Comparison of ENCODE assay signal across 8 cellular contexts in the genomic region with DNA sequence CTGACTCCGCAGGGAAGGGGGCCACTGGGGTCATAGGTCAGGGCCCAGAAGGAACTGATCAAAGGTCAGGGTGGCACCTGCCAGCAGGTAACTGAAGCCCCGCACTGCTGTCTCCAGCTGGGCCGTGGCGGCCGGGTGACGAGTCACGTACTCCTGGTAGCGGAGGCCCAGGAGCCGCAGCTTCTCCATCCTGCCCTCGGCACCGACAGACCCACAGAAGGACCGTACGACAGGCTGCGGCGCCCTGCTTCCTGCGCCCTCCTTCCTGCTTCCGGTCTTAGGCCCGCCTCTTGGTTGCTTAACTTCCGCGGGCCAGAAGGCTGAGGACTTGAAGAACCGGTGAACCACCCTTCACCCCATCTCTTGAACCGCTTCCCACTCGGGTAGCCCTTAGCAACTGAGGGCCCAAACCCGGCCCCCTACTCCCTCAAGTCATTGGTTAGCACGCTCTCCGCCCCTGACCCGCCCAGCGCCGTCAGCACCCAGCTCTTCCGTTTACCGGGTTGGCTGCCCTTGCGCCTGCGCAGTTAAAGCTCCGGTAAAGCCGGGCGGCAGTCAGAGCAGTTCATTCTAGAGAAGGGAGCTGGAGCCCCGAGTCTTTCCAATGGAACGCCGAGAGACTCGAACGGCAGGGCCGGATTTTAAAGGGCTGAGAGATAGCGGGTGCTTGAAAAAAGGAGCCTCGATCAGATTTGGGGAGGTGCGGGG. TPM values are rescaled to one million over a fixed set of nuclear protein-coding genes. Genes with fewer than 3 reads are reported as not detected.
DNase-seq lines count a peak whose midpoint lies in the region; ATAC-seq and TF ChIP-seq lines count a peak whose summit lies in the region.

TSS of gene PEX16 (minus strand) at position 255 of the 708 bp plus-strand sequence. CDS start at position 189, 66 bp downstream.

- peak; percentile 86 for TF ChIP-seq POLR2A in transverse colon (IDR thresholded peaks at IDR 0.05)

- peak within 1 kb of the TSS; percentile 48 for H3K14ac ChIP-seq in trophoblast cell (ENCODE audit: low read length)

- H3K4me2 ChIP-seq in trophoblast cell (ENCODE audit: low read length) = peak within 1 kb of the TSS; percentile 97

- H3K27ac ChIP-seq in trophoblast cell (ENCODE audit: low read depth, low read length) (peak within 1 kb of the TSS; percentile 64), transverse colon (peak within 1 kb of the TSS; percentile 88 to 97 (median 92))

- H2AFZ ChIP-seq in trophoblast cell (ENCODE audit: insufficient read depth, low read length, poor library complexity) = peak within 1 kb of the TSS; percentile 86

- no peaks in the 10 kb centered on the region for H3K79me2 ChIP-seq in trophoblast cell (ENCODE audit: control insufficient read depth, insufficient read depth, low read length, poor library complexity)

- H4K8ac ChIP-seq in trophoblast cell (ENCODE audit: low read depth, low read length) = peak within 1 kb of the TSS; percentile 89

- peak within 1 kb of the TSS; percentile 13 for H2BK120ac ChIP-seq in trophoblast cell (ENCODE audit: insufficient read depth, low read length, poor library complexity)

- peak within 1 kb of the TSS; percentile 23 for H2BK5ac ChIP-seq in trophoblast cell (ENCODE audit: low read depth, low read length, poor library complexity)

- peaks cover 12% of the 10 kb centered on the region for H3K4me1 ChIP-seq in adipocyte (ENCODE audit: control insufficient read depth, insufficient read depth, low read length)
- peaks cover 11 to 20% of the 10 kb centered on the region in 2 experiments for H3K4me1 ChIP-seq in trophoblast cell (ENCODE audit: control insufficient read depth in 1 of 2, insufficient read depth in 2 of 2, low read length in 2 of 2)
- peaks cover 21 to 34% (median 23%) of the 10 kb centered on the region in 4 donors for H3K4me1 ChIP-seq in transverse colon

- peak within 1 kb of the TSS; percentile 48 for H3K18ac ChIP-seq in trophoblast cell (ENCODE audit: low read length)

- peak; percentile 85 for ATAC-seq in HG02798 (IDR thresholded peaks at IDR 0.05; ENCODE audit: poor library complexity, unreplicated experiment)

- H3K79me1 ChIP-seq in trophoblast cell (ENCODE audit: low read length) = peaks cover 10% of the 10 kb centered on the region

- in situ Hi-C loops in transverse colon (cut with MboI; ENCODE audit: low pct_ligation_motif_present in 1 of 4, low pct_unique_long_range_greater_than_20kb in 1 of 4, low sequenced_read_pairs in 3 of 4) = loop anchor here in 1 of 4 donors (10.0 kb wide), 1 partner anchor 63 kb away; no protein-coding TSS in a partner anchor

- TF ChIP-seq EP300 in transverse colon (IDR thresholded peaks at IDR 0.05; ENCODE audit: low read depth) = no peak

- H3K23ac ChIP-seq in trophoblast cell (ENCODE audit: low read length) = no peak within 1 kb of the TSS

- DNase-seq in NCI-H1436 (lab: John Stamatoyannopoulos, UW) (peak; percentile 95), T follicular helper cell (ENCODE audit: low read depth) (peak; percentile 93), adipocyte (ENCODE audit: low read depth) (peak; percentile 100), cardiac septum (ENCODE audit: low spot score) (peak; percentile 98), trophoblast cell (peak; percentile 97 to 98), transverse colon (peak; percentile 97)

- H3K4me3 ChIP-seq in GM12875 (ENCODE audit: low read depth, low read length) (peak within 1 kb of the TSS; percentile 99), adipocyte (ENCODE audit: low read length) (peak within 1 kb of the TSS; percentile 100), trophoblast cell (ENCODE audit: low read depth, low read length) (peak within 1 kb of the TSS; percentile 92), transverse colon (peak within 1 kb of the TSS; percentile 46 to 93 (median 84))

- H4K12ac ChIP-seq in trophoblast cell (ENCODE audit: low read depth, low read length) = peak within 1 kb of the TSS; percentile 79

- H3K9me3 ChIP-seq in adipocyte (ENCODE audit: control insufficient read depth, low read length) = no peaks in the 10 kb centered on the region
- H3K9me3 ChIP-seq in trophoblast cell (ENCODE audit: insufficient read depth, low read depth, low read length) = no peaks in the 10 kb centered on the region
- H3K9me3 ChIP-seq in transverse colon = no peaks in the 10 kb centered on the region

- WGBS in trophoblast cell (ENCODE audit: extremely low coverage, insufficient coverage, insufficient read length) = no CpG with 5 or more reads among the region's 45 CpGs
- 0% methylated on average over 45 of the region's 45 CpGs; no CpG with 5 or more reads in 1 of the 2 donors for WGBS in transverse colon (ENCODE audit: low coverage in 1 of 2), 2 donors

- H4K91ac ChIP-seq in trophoblast cell (ENCODE audit: low read depth, low read length) = peak within 1 kb of the TSS; percentile 52

- H2BK12ac ChIP-seq in trophoblast cell (ENCODE audit: low read length) = no peak within 1 kb of the TSS

- H3K27me3 ChIP-seq in adipocyte (replicated peaks; ENCODE audit: control insufficient read depth, insufficient read depth, low read length) = no peaks in the 10 kb centered on the region
- H3K27me3 ChIP-seq in trophoblast cell (ENCODE audit: insufficient read depth, low read length) = peaks cover 14% of the 10 kb centered on the region
- H3K27me3 ChIP-seq in transverse colon = peaks cover 18% of the 10 kb centered on the region

- H3K4ac ChIP-seq in trophoblast cell (ENCODE audit: low read depth, low read length) = peak within 1 kb of the TSS; percentile 49

- H2AK5ac ChIP-seq in trophoblast cell (ENCODE audit: low read length) = no peak within 1 kb of the TSS

- H3K9ac ChIP-seq in adipocyte (ENCODE audit: low read length) (peak within 1 kb of the TSS; percentile 100), trophoblast cell (ENCODE audit: low read length) (peak within 1 kb of the TSS; percentile 73)

- H3K36me3 ChIP-seq in adipocyte (ENCODE audit: control insufficient read depth, insufficient read depth, low read length, severe bottlenecking) = peaks cover 31% of the 10 kb centered on the region
- H3K36me3 ChIP-seq in trophoblast cell (ENCODE audit: control insufficient read depth in 1 of 2, insufficient read depth in 2 of 2, low read length in 2 of 2) = peaks cover 28% of the 10 kb centered on the region in 2 experiments
- peaks cover 0 to 22% (median 6%) of the 10 kb centered on the region in 4 donors for H3K36me3 ChIP-seq in transverse colon

- TF ChIP-seq CTCF in GM12875 (IDR thresholded peaks at IDR 0.05; ENCODE audit: borderline replicate concordance, insufficient read depth, low read depth, low read length) (no peak), transverse colon (IDR thresholded peaks at IDR 0.05) (no peak)

- intact Hi-C loops in cardiac septum (cut with DNase I) = loop anchor here (1.0 kb wide), 1 partner anchor 70 kb away; the partner anchor contains the start of gene CRY2
- intact Hi-C loops in transverse colon (cut with DNase I; ENCODE audit: low total_unique reads) = loop anchor here (2.0 kb wide), 1 partner anchor 75 kb away; no protein-coding TSS in a partner anchor

RNA-seq across cellular contexts. Expression of gene PEX16, which starts in this region (rescaled TPM):
- total RNA-seq in cardiac septum (13.0 TPM), transverse colon (100 to 1,000 TPM in 1 of 4 donors, 10 to 100 TPM in 3; 31.3 to 111 (median 51.9) TPM)
- polyA plus RNA-seq in trophoblast cell (2013) = 14.1 and 15.5 TPM in 2 replicates

Comparison
In these comparisons a context has a peak if more than half of its experiments do, and no peak if none do; other contexts are left out.
1. Peak in every context shown above with its lines: DNase-seq, ATAC-seq, H3K4me3 ChIP-seq and H3K27ac ChIP-seq.